ENCODE assay signal across 22 cellular contexts in genomic region chr11:102464037-102464436, GRCh38. TPM values are rescaled to one million over a fixed set of nuclear protein-coding genes. Genes with fewer than 3 reads are reported as not detected.
DNase-seq lines count a peak whose midpoint lies in the region; TF ChIP-seq lines count a peak whose summit lies in the region.
"Had no signal": no experiment of that assay in that cellular context is flagged by ENCODE, and none has a peak within 500 bp of the region (broad histone marks: within the 10 kb centered on the region; RNA-seq: fewer than 3 reads in every experiment).

No MANE protein-coding gene starts in this region.

- H4K20me1 ChIP-seq in Loucy (ENCODE audit: insufficient read depth, low read length, poor library complexity, severe bottlenecking) (no peaks in the 10 kb centered on the region), mammary epithelial cell (ENCODE audit: insufficient read depth, low read length) (no peaks in the 10 kb centered on the region)

- H3K36me3 ChIP-seq in Loucy (ENCODE audit: insufficient read depth, low read length) (no peaks in the 10 kb centered on the region), esophagus muscularis mucosa (no peaks in the 10 kb centered on the region), mammary epithelial cell (ENCODE audit: insufficient read depth, low read length) (no peaks in the 10 kb centered on the region)
- H3K36me3 ChIP-seq: Peyer's patch, SJCRH30 had no signal

- H3K27ac ChIP-seq in esophagus muscularis mucosa (replicated peaks in 1 of 4) (no peak overlapping the region), mammary epithelial cell (ENCODE audit: insufficient read depth, low read depth, low read length) (no peak overlapping the region)
- H3K27ac ChIP-seq: 22Rv1, Peyer's patch, SJCRH30 had no signal

- H3K9me3 ChIP-seq in Loucy (ENCODE audit: insufficient read depth, low read depth, low read length) (no peaks in the 10 kb centered on the region), esophagus muscularis mucosa (no peaks in the 10 kb centered on the region), mammary epithelial cell (replicated peaks; ENCODE audit: insufficient read depth, low read length) (no peaks in the 10 kb centered on the region)
- H3K9me3 ChIP-seq: Peyer's patch, SJCRH30 had no signal

- 94% methylated on average over 9 of the region's 9 CpGs for WGBS in esophagus muscularis mucosa
- WGBS in mammary epithelial cell (ENCODE audit: low coverage, missing lambda C conversion rate) = 95% methylated on average over 9 of the region's 9 CpGs

- H3K27ac Mint-ChIP-seq in activated CD4-positive, alpha-beta T cell treated with anti-CD3 and anti-CD28 coated beads, Interleukin-2, amount 10 ng/mL, durations not matched to agents 24 days and 14 days = peak overlapping the region; percentile 19

- no peaks in the 10 kb centered on the region for H3K36me3 Mint-ChIP-seq in activated CD4-positive, alpha-beta T cell treated with anti-CD3 and anti-CD28 coated beads, Interleukin-2, amount 10 ng/mL, durations not matched to agents 24 days and 14 days (ENCODE audit: low read depth)

- CTCF ChIA-PET in mammary epithelial cell (lab: Charles Lee; ENCODE audit: low non-redundant PET) = no interaction called here

- dilution Hi-C loops in mammary epithelial cell (cut with HindIII; ENCODE audit: low sequenced_read_pairs) = no loop called here

- no peak for TF ChIP-seq EP300 in esophagus muscularis mucosa (IDR thresholded peaks at IDR 0.05)

- no peak for TF ChIP-seq CTCF in Loucy (conservative IDR thresholded peaks at IDR 0.05; ENCODE audit: low read length)
- TF ChIP-seq CTCF in esophagus muscularis mucosa (IDR thresholded peaks at IDR 0.05) = no peak
- TF ChIP-seq CTCF in mammary epithelial cell (conservative IDR thresholded peaks at IDR 0.05 in 1 of 2, IDR thresholded peaks at IDR 0.05 in 1 of 2; ENCODE audit: extremely low read depth in 1 of 2, insufficient read depth in 1 of 2, low read depth in 1 of 2, low read length in 2 of 2) = no peak

- DNase-seq in activated CD4-positive, alpha-beta T cell treated with anti-CD3 and anti-CD28 coated beads, Interleukin-2, amount 10 ng/mL, durations not matched to agents 24 days and 14 days = no peak
- DNase-seq in activated CD4-positive, alpha-beta T cell treated with anti-CD3 and anti-CD28 coated beads, Interleukin-2, amount 50 U/mL, for 48 hours = no peak
- peak; percentile 72 for DNase-seq in esophagus muscularis mucosa (ENCODE audit: extremely low spot score)
- DNase-seq in NOMO-1 (lab: John Stamatoyannopoulos, UW; ENCODE audit: unreplicated experiment in 2 of 2) = no peak
- no peak for DNase-seq in stimulated activated CD4-positive, alpha-beta T cell treated with anti-CD3 and anti-CD28 coated beads, Interleukin-2, amount 100 ng/mL, for 48 hours
- no peak for DNase-seq in mammary epithelial cell
- no peak for DNase-seq in D341Med (ENCODE audit: low spot score)
- DNase-seq: ACHN, C1 segment of cervical spinal cord, DMS53, GF-D8, KBM-7, NCI-H1092 treated with DMSO at 0.1 percent for 48 hours, NCI-H1436 treated with DMSO at 0.1 percent for 48 hours, NCI-H1930, NCI-H2227 treated with DMSO at 0.1 percent for 48 hours, NCI-H510A treated with DMSO at 0.1 percent for 48 hours, NCI-H748 treated with DMSO at 0.1 percent for 48 hours, Peyer's patch, SJCRH30 had no signal

- in situ Hi-C loops in mammary epithelial cell (cut with MboI; ENCODE audit: low sequenced_read_pairs in 2 of 2) = no loop called here

- H3K27me3 ChIP-seq in Loucy (ENCODE audit: insufficient read depth, low read length, poor library complexity, severe bottlenecking) (no peaks in the 10 kb centered on the region), esophagus muscularis mucosa (no peaks in the 10 kb centered on the region), mammary epithelial cell (ENCODE audit: insufficient read depth, low read length) (no peaks in the 10 kb centered on the region)
- H3K27me3 ChIP-seq: Peyer's patch, SJCRH30 had no signal

- H3K9ac ChIP-seq in Loucy (ENCODE audit: low read depth, low read length, poor library complexity, severe bottlenecking) (peak overlapping the region; percentile 57), mammary epithelial cell (ENCODE audit: insufficient read depth, low read length) (no peak overlapping the region)

- peaks cover 60% of the 10 kb centered on the region for H3K4me1 Mint-ChIP-seq in activated CD4-positive, alpha-beta T cell treated with anti-CD3 and anti-CD28 coated beads, Interleukin-2, amount 10 ng/mL, durations not matched to agents 24 days and 14 days

- TF ChIP-seq POLR2A in esophagus muscularis mucosa (IDR thresholded peaks at IDR 0.05; ENCODE audit: low read depth) = no peak

- peaks cover 3% of the 10 kb centered on the region for H3K9me3 Mint-ChIP-seq in activated CD4-positive, alpha-beta T cell treated with anti-CD3 and anti-CD28 coated beads, Interleukin-2, amount 10 ng/mL, durations not matched to agents 24 days and 14 days

- intact Hi-C loops in activated CD4-positive, alpha-beta T cell treated with anti-CD3 and anti-CD28 coated beads, Interleukin-2, amount 10 ng/mL, durations not matched to agents 24 days and 14 days (cut with micrococcal nuclease) = no loop called here
- intact Hi-C loops in esophagus muscularis mucosa (cut with DNase I) = no loop called here
- intact Hi-C loops in mammary epithelial cell (cut with micrococcal nuclease) = no loop called here

- BruUV-seq in mammary epithelial cell (replicated peaks; lab: Mats Ljungman, UMichigan) = no TSS peak

- H3K79me2 ChIP-seq in Loucy (ENCODE audit: insufficient read depth, low read length) = no peaks in the 10 kb centered on the region
- no peaks in the 10 kb centered on the region for H3K79me2 ChIP-seq in mammary epithelial cell (ENCODE audit: insufficient read depth, low read length)

- no peak overlapping the region for H3K4me3 Mint-ChIP-seq in activated CD4-positive, alpha-beta T cell treated with anti-CD3 and anti-CD28 coated beads, Interleukin-2, amount 10 ng/mL, durations not matched to agents 24 days and 14 days

- H3K4me2 ChIP-seq in Loucy (ENCODE audit: low read depth, low read length, poor library complexity, severe bottlenecking) (peak overlapping the region; percentile 58), mammary epithelial cell (ENCODE audit: insufficient read depth, low read depth, low read length) (no peak overlapping the region)

- H2AFZ ChIP-seq in Loucy (ENCODE audit: low read length) = peak overlapping the region; percentile 54
- H2AFZ ChIP-seq in mammary epithelial cell (ENCODE audit: low read depth, low read length) = no peak overlapping the region

- H3K4me1 ChIP-seq in Loucy (ENCODE audit: insufficient read depth, low read length, poor library complexity, severe bottlenecking) = peaks cover 64% of the 10 kb centered on the region
- peaks cover 0 to 3% (median 0%) of the 10 kb centered on the region in 4 donors for H3K4me1 ChIP-seq in esophagus muscularis mucosa
- peaks cover 19% of the 10 kb centered on the region for H3K4me1 ChIP-seq in mammary epithelial cell (ENCODE audit: insufficient read depth, low read length)
- H3K4me1 ChIP-seq: SJCRH30 had no signal

- H3K27me3 Mint-ChIP-seq in activated CD4-positive, alpha-beta T cell treated with anti-CD3 and anti-CD28 coated beads, Interleukin-2, amount 10 ng/mL, durations not matched to agents 24 days and 14 days = no peaks in the 10 kb centered on the region

- no peaks in the 10 kb centered on the region for H3K9me2 ChIP-seq in Loucy (replicated peaks; ENCODE audit: low read depth, low read length)

- H3K4me3 ChIP-seq in Loucy (ENCODE audit: low read length, poor library complexity, severe bottlenecking) (no peak overlapping the region), esophagus muscularis mucosa (no peak overlapping the region), mammary epithelial cell (replicated peaks in 1 of 3; ENCODE audit: insufficient read depth in 1 of 3, low read depth in 2 of 3, low read length in 3 of 3) (no peak overlapping the region)
- H3K4me3 ChIP-seq: Peyer's patch, SJCRH30 had no signal

- H3F3A ChIP-seq in Loucy (ENCODE audit: low read depth) = 0 out of 2 replicates have a peak, but pooled peaks cover 4% of the 10 kb centered on the region

RNA-seq across cellular contexts. Expression of gene TMEM123, which starts 11.5 kb away (rescaled TPM):
- total RNA-seq in activated CD4-positive, alpha-beta T cell treated with anti-CD3 and anti-CD28 coated beads, Interleukin-2, amount 10 ng/mL, durations not matched to agents 24 days and 14 days = 243 and 250 TPM in 2 replicates
- total RNA-seq in esophagus muscularis mucosa (100 to 1,000 TPM in 1 of 4 donors, 10 to 100 TPM in 3; 82.7 to 116 (median 88.8) TPM), mammary epithelial cell (100 to 1,000 TPM in 1 of 2 donors, 10 to 100 TPM in 1; 96.9 to 111 TPM)
- 169 TPM for polyA plus RNA-seq in mammary epithelial cell
- polyA minus RNA-seq in mammary epithelial cell = 63.6 TPM
